32 cellular contexts compared by ENCODE assay signal in the genomic region with DNA sequence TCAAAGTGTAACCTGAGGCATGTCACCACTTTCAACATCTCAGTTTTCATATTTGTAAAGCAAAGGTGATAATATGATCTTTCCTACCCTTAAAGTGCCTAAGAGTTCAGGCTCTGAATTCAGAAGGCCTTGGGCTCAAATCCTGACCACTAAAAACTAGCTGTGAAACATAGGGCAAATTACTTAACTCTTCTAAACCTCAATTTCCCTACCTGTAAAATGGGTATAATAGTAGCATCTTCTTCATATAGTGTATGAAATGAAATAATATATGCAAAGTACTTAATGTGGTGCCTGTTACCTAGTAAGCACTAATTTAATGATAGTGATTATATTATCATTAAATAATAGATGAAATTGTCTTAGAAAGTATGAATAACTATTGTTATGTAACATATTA. TPM values are rescaled to one million over a fixed set of nuclear protein-coding genes. Genes with fewer than 3 reads are reported as not detected.
DNase-seq lines count a peak whose midpoint lies in the region; ATAC-seq, FAIRE-seq and TF ChIP-seq lines count a peak whose summit lies in the region.
"Had no signal": no experiment of that assay in that cellular context is flagged by ENCODE, and none has a peak within 500 bp of the region (broad histone marks: within the 10 kb centered on the region; RNA-seq: fewer than 3 reads in every experiment).

No MANE protein-coding gene starts in this region.

- in situ Hi-C loops in HepG2 (cut with HindIII; ENCODE audit: extremely low pct_ligation_motif_present, low pct_unique_long_range_greater_than_20kb) (no loop called here), K562 (cut with MboI) (no loop called here)

- TF ChIP-seq CTCF in HepG2 (CRISPR knock-in tag; IDR thresholded peaks at IDR 0.05) (no peak), right lobe of liver (IDR thresholded peaks at IDR 0.05) (no peak), A549 (IDR thresholded peaks at IDR 0.05) (no peak), K562 (IDR thresholded peaks at IDR 0.05 in 2 of 3, conservative IDR thresholded peaks at IDR 0.05 in 1 of 3; ENCODE audit: insufficient read depth in 2 of 3, low read depth in 1 of 3, low read length in 3 of 3) (no peak)

- BruUV-seq in HepG2 (replicated peaks; lab: Mats Ljungman, UMichigan) (no TSS peak), K562 (replicated peaks; lab: Mats Ljungman, UMichigan) (no TSS peak)

- H3K9ac ChIP-seq in HepG2 (ENCODE audit: insufficient read depth, low read depth, low read length) = no peak overlapping the region
- H3K9ac ChIP-seq in K562 (ENCODE audit: insufficient read depth in 1 of 2, low read depth in 2 of 2, low read length in 2 of 2) = no peak overlapping the region
- H3K9ac ChIP-seq: BLaER1; BLaER1 treated with 17β-estradiol and CSF1 and Interleukin-3, amounts not matched to agents 10 nM and 100 nM had no signal

- H4K20me1 ChIP-seq in HepG2 (ENCODE audit: insufficient read depth, low read length) = no peaks in the 10 kb centered on the region
- H4K20me1 ChIP-seq in K562 (replicated peaks; ENCODE audit: control insufficient read depth, insufficient read depth, low read length) = no peaks in the 10 kb centered on the region
- H4K20me1 ChIP-seq: BLaER1; BLaER1 treated with 17β-estradiol and CSF1 and Interleukin-3, amounts not matched to agents 10 nM and 100 nM had no signal

- H3K4me2 ChIP-seq in HepG2 (ENCODE audit: low read depth, low read length) (no peak overlapping the region), A549 (no peak overlapping the region), K562 (ENCODE audit: insufficient read depth, low read length) (no peak overlapping the region)
- H3K4me2 ChIP-seq: BLaER1; BLaER1 treated with 17β-estradiol and CSF1 and Interleukin-3, amounts not matched to agents 10 nM and 100 nM had no signal

- H3K36me3 ChIP-seq in HepG2 (replicated peaks in 1 of 2; ENCODE audit: control insufficient read depth in 1 of 2, insufficient read depth in 2 of 2, low read length in 2 of 2) = no peaks in the 10 kb centered on the region
- H3K36me3 ChIP-seq in right lobe of liver = no peaks in the 10 kb centered on the region
- H3K36me3 ChIP-seq in K562 (ENCODE audit: control insufficient read depth, insufficient read depth, low read length) = no peaks in the 10 kb centered on the region
- H3K36me3 ChIP-seq: BE2C; BLaER1; BLaER1 treated with 17β-estradiol and CSF1 and Interleukin-3, amounts not matched to agents 10 nM and 100 nM had no signal

- H3K4me3 ChIP-seq in HepG2 (replicated peaks in 1 of 3; ENCODE audit: insufficient read depth in 1 of 3, low read depth in 2 of 3, low read length in 3 of 3) (no peak overlapping the region), right lobe of liver (no peak overlapping the region), A549 (no peak overlapping the region), K562 (no peak overlapping the region)
- H3K4me3 ChIP-seq: BLaER1; BLaER1 treated with 17β-estradiol and CSF1 and Interleukin-3, amounts not matched to agents 10 nM and 100 nM had no signal

- DNase-seq in HepG2 (ENCODE audit: low spot score) (no peak), right lobe of liver (no peak), A549 (ENCODE audit: low read depth in 1 of 2, low spot score in 1 of 2) (no peak), K562 (ENCODE audit: extremely low read depth in 1 of 4, low spot score in 3 of 4) (no peak)
- DNase-seq: 8988T; ACHN; AML-193; BE2C; C1 segment of cervical spinal cord; Caco-2; Calu3; CD4-positive, alpha-beta memory T cell; CD4-positive, alpha-beta T cell; CD4-positive, CD25-positive, alpha-beta regulatory T cell; CD8-positive, alpha-beta memory T cell; CD8-positive, alpha-beta T cell; COR-L47; DMS 273 treated with DMSO at 0.1 percent for 48 hours; DMS153; DMS53; DMS79; DMS79 treated with DMSO at 0.1 percent for 48 hours; DND-41; EL had no signal

- H2AFZ ChIP-seq in HepG2 (ENCODE audit: low read length) = no peak overlapping the region
- H2AFZ ChIP-seq in K562 (ENCODE audit: low read depth, low read length) = no peak overlapping the region

- intact Hi-C loops in HepG2 (cut with micrococcal nuclease; ENCODE audit: unreplicated experiment) (no loop called here), right lobe of liver (cut with DNase I) (no loop called here), K562 (cut with micrococcal nuclease) (no loop called here)

- H3K27me3 ChIP-seq in HepG2 (ENCODE audit: control insufficient read depth in 1 of 2, insufficient read depth in 2 of 2, low read length in 2 of 2) = no peaks in the 10 kb centered on the region
- H3K27me3 ChIP-seq in right lobe of liver = no peaks in the 10 kb centered on the region
- no peaks in the 10 kb centered on the region for H3K27me3 ChIP-seq in K562 (ENCODE audit: control insufficient read depth in 2 of 2, insufficient read depth in 2 of 2, low read length in 2 of 2)
- H3K27me3 ChIP-seq: BE2C; BLaER1; BLaER1 treated with 17β-estradiol and CSF1 and Interleukin-3, amounts not matched to agents 10 nM and 100 nM had no signal

- no peaks in the 10 kb centered on the region for H3K9me1 ChIP-seq in K562 (ENCODE audit: control insufficient read depth, insufficient read depth, low read length)

- H3K79me2 ChIP-seq in HepG2 (ENCODE audit: insufficient read depth, low read length) (no peaks in the 10 kb centered on the region), K562 (ENCODE audit: control insufficient read depth, insufficient read depth, low read length) (no peaks in the 10 kb centered on the region)

- TF ChIP-seq POLR2A in HepG2 (IDR thresholded peaks at IDR 0.05; ENCODE audit: insufficient read depth in 1 of 2, low read depth in 2 of 2, low read length in 2 of 2) (no peak), right lobe of liver (IDR thresholded peaks at IDR 0.05) (no peak), A549 (IDR thresholded peaks at IDR 0.05; ENCODE audit: low read length) (no peak), K562 (conservative IDR thresholded peaks at IDR 0.05) (no peak)

- CTCF ChIA-PET in HepG2 (lab: Yijun Ruan, JAX; ENCODE audit: low intra/inter-chr PET ratio, low total read pairs) = no interaction called here
- CTCF ChIA-PET in A549 (lab: Yijun Ruan, JAX) = no interaction called here
- CTCF ChIA-PET in K562 (lab: Yijun Ruan, JAX; ENCODE audit: low intra/inter-chr PET ratio) = no interaction called here

- H3K27ac ChIP-seq in HepG2 (ENCODE audit: extremely low read length, insufficient read depth, low read length) (no peak overlapping the region), right lobe of liver (no peak overlapping the region), A549 (no peak overlapping the region), K562 (ENCODE audit: extremely low read depth, low read depth, low read length) (no peak overlapping the region)
- H3K27ac ChIP-seq: 22Rv1; BLaER1; BLaER1 treated with 17β-estradiol and CSF1 and Interleukin-3, amounts not matched to agents 10 nM and 100 nM; C4-2B had no signal

- H3K4me1 ChIP-seq in HepG2 (ENCODE audit: insufficient read depth, low read length) = no peaks in the 10 kb centered on the region
- H3K4me1 ChIP-seq in right lobe of liver = no peaks in the 10 kb centered on the region
- H3K4me1 ChIP-seq in A549 = no peaks in the 10 kb centered on the region
- peaks cover 0 to 9% of the 10 kb centered on the region in 2 experiments; a peak in 3 of 5 replicates for H3K4me1 ChIP-seq in K562 (replicated peaks in 1 of 2; ENCODE audit: control insufficient read depth in 2 of 2, insufficient read depth in 2 of 2, low read length in 2 of 2)
- H3K4me1 ChIP-seq: BE2C; BLaER1; BLaER1 treated with 17β-estradiol and CSF1 and Interleukin-3, amounts not matched to agents 10 nM and 100 nM; Caco-2 had no signal

- H3K9me3 ChIP-seq in HepG2 (ENCODE audit: low read length) (no peaks in the 10 kb centered on the region), right lobe of liver (no peaks in the 10 kb centered on the region), A549 (no peaks in the 10 kb centered on the region), K562 (replicated peaks; ENCODE audit: control insufficient read depth, insufficient read depth, low read depth, low read length) (no peaks in the 10 kb centered on the region)
- H3K9me3 ChIP-seq: BE2C; BLaER1; BLaER1 treated with 17β-estradiol and CSF1 and Interleukin-3, amounts not matched to agents 10 nM and 100 nM; Caco-2 had no signal

- TF ChIP-seq RAD21 in HepG2 (CRISPR knock-in tag; IDR thresholded peaks at IDR 0.05) (no peak), A549 (conservative IDR thresholded peaks at IDR 0.05 in 1 of 2, IDR thresholded peaks at IDR 0.05 in 1 of 2) (no peak), K562 (CRISPR knock-in tag; conservative IDR thresholded peaks at IDR 0.05 in 1 of 2, IDR thresholded peaks at IDR 0.05 in 1 of 2) (no peak)

- ATAC-seq in HepG2 = no peak
- ATAC-seq in right lobe of liver = no peak
- no peak for ATAC-seq in A549
- ATAC-seq in K562 = no peak
- ATAC-seq in GM21526 (IDR thresholded peaks at IDR 0.05; ENCODE audit: low FRiP score, unreplicated experiment) = no peak
- ATAC-seq in GM18520 (IDR thresholded peaks at IDR 0.05; ENCODE audit: unreplicated experiment) = no peak
- ATAC-seq: CD8-positive, alpha-beta T cell had no signal

- POLR2A ChIA-PET in HepG2 (lab: Yijun Ruan, JAX) (no interaction called here), A549 (lab: Yijun Ruan, JAX) (no interaction called here), K562 (lab: Yijun Ruan, JAX) (no interaction called here)

- TF ChIP-seq EP300 in HepG2 (IDR thresholded peaks at IDR 0.05; ENCODE audit: low read depth in 2 of 2, low read length in 2 of 2) = no peak
- TF ChIP-seq EP300 in HepG2 (CRISPR knock-in tag; IDR thresholded peaks at IDR 0.05; ENCODE audit: borderline replicate concordance) = no peak
- TF ChIP-seq EP300 in A549 (IDR thresholded peaks at IDR 0.05) = no peak
- TF ChIP-seq EP300 in K562 (IDR thresholded peaks at IDR 0.05; ENCODE audit: low read length) = no peak

- no peak for FAIRE-seq in HepG2 (lab: Jason Lieb, UNC)
- FAIRE-seq in A549 (lab: Jason Lieb, UNC) = no peak
- no peak for FAIRE-seq in K562 (lab: Jason Lieb, UNC)
- FAIRE-seq: A204.1, D721Med had no signal

RNA-seq across cellular contexts. Expression of gene WDR44, which starts 7.0 kb away (rescaled TPM):
- total RNA-seq in HepG2 (2016; rRNA removed; fragmentation: Illumina TruSeq; extraction: Trizol) (3.3 and 4.3 TPM in 2 replicates), right lobe of liver (10 to 100 TPM in 2 of 6 experiments, 1 to 10 TPM in 4; 6.2 to 11.6 (median 8.0) TPM), K562 (2014; rRNA removed) (12.5 and 14.6 TPM in 2 replicates), K562 (2014; rRNA removed; fragmentation: Illumina TruSeq; extraction: Trizol) (16.6 and 20.9 TPM in 2 replicates), K562 (2015; rRNA removed; fragmentation: Illumina TruSeq; extraction: Trizol) (16.3 and 16.6 TPM in 2 replicates), K562 (2021) (14.5 and 15.5 TPM in 2 replicates)
- 6.1 and 7.5 TPM in 2 replicates for total RNA-seq in HepG2 (2016; cell fraction: cytosol; rRNA removed; fragmentation: Illumina TruSeq; extraction: Trizol; ENCODE audit: low read depth)
- 3.1 and 3.9 TPM in 2 replicates for total RNA-seq in HepG2 (2016; cell fraction: insoluble cytoplasmic fraction; rRNA removed; fragmentation: Illumina TruSeq; extraction: Trizol)
- total RNA-seq in HepG2 (2016; cell fraction: membrane; rRNA removed; fragmentation: Illumina TruSeq; extraction: Trizol) = 4.5 and 5.2 TPM in 2 replicates
- 6.4 and 6.7 TPM in 2 replicates for total RNA-seq in HepG2 (2016; cell fraction: nucleus; rRNA removed; fragmentation: Illumina TruSeq; extraction: Trizol)
- polyA plus RNA-seq in HepG2 (2011; rRNA removed) (2.2 TPM in 2 replicates), A549 (2011; rRNA removed) (15.7 and 22.1 TPM in 2 replicates), A549 (2017; fragmentation: RNase III; extraction: RNeasy Plus Mini Kit Qiagen cat#74134 plus additional on column Dnase treatment) (9.9 to 10.2 TPM (median 10.2 TPM) in 3 replicates), K562 (2011; rRNA removed) (14.9 and 18.5 TPM in 2 replicates), K562 (2014; fragmentation: Illumina TruSeq; extraction: Trizol) (17.3 and 20.0 TPM in 2 replicates), K562 (2014; fragmentation: Nextera tagmentation; extraction: Ambion mirVana) (1 to 10 TPM; 5.6 to 5.9 TPM), K562 (2014; rRNA removed) (12.0 and 12.8 TPM in 2 replicates)
- 0.97 and 1.8 TPM in 2 replicates for polyA plus RNA-seq in HepG2 (2011; cell fraction: cytosol; rRNA removed)
- 2.5 and 2.9 TPM in 2 replicates for polyA plus RNA-seq in HepG2 (2011; cell fraction: nucleus; rRNA removed)
- polyA plus RNA-seq in HepG2 (2012) = 2.2 and 2.8 TPM in 2 replicates
- 0.23 and 0.28 TPM in 2 replicates for polyA plus RNA-seq in HepG2 (2016; cell fraction: cytosol; fragmentation: Illumina TruSeq; extraction: Trizol; ENCODE audit: low read depth)
- polyA plus RNA-seq in HepG2 (2016; cell fraction: insoluble cytoplasmic fraction; fragmentation: Illumina TruSeq; extraction: Trizol; ENCODE audit: low read depth) = 2.2 TPM in 2 replicates
- polyA plus RNA-seq in HepG2 (2016; cell fraction: membrane; fragmentation: Illumina TruSeq; extraction: Trizol; ENCODE audit: low read depth) = 0.23 and 0.24 TPM in 2 replicates
- 4.9 TPM in 2 replicates for polyA plus RNA-seq in HepG2 (2016; cell fraction: nucleus; fragmentation: Illumina TruSeq; extraction: Trizol; ENCODE audit: insufficient read depth, low read depth)
- polyA minus RNA-seq in HepG2 (2011; rRNA and poly(A)+ RNA removed; ENCODE audit: low replicate concordance) = 3.7 and 16.9 TPM in 2 replicates
- polyA minus RNA-seq in HepG2 (2011; cell fraction: cytosol; rRNA and poly(A)+ RNA removed) = 4.7 and 5.4 TPM in 2 replicates
- 11.5 and 16.5 TPM in 2 replicates for polyA minus RNA-seq in HepG2 (2011; cell fraction: nucleus; rRNA and poly(A)+ RNA removed)
- polyA plus RNA-seq in A549 (2012; cell fraction: cytosol; rRNA removed) = 3.1 and 3.3 TPM in 2 replicates
- polyA plus RNA-seq in A549 (2012; cell fraction: nucleus; rRNA removed) = 4.9 and 5.4 TPM in 2 replicates
- polyA minus RNA-seq in A549 (2011; rRNA and poly(A)+ RNA removed) = 7.3 and 9.5 TPM in 2 replicates
- total RNA-seq in K562 (2011; cell fraction: chromatin; rRNA removed; ENCODE audit: low replicate concordance) = 14.4 and 48.8 TPM in 2 replicates
- total RNA-seq in K562 (2011; cell fraction: nucleolus; rRNA removed) = 8.8 and 11.2 TPM in 2 replicates
- 12.4 and 16.3 TPM in 2 replicates for total RNA-seq in K562 (2011; cell fraction: nucleoplasm; rRNA removed)
- polyA plus RNA-seq in K562 (2011; cell fraction: cytosol; rRNA removed) = 5.3 and 5.9 TPM in 2 replicates
- 10.2 and 11.1 TPM in 2 replicates for polyA plus RNA-seq in K562 (2011; cell fraction: nucleus; rRNA removed)
- polyA plus RNA-seq in K562 (2012) = 8.7 and 10.0 TPM in 2 replicates
- polyA minus RNA-seq in K562 (2011; rRNA and poly(A)+ RNA removed) = 30.8 and 32.8 TPM in 2 replicates
- polyA minus RNA-seq in K562 (2011; cell fraction: cytosol; rRNA and poly(A)+ RNA removed) = 8.8 and 10.7 TPM in 2 replicates
- polyA minus RNA-seq in K562 (2011; cell fraction: nucleus; rRNA and poly(A)+ RNA removed) = 14.5 and 22.1 TPM in 2 replicates

Comparison
In these comparisons a context has a peak if more than half of its experiments do, and no peak if none do; other contexts are left out.
1. Of the 241 proteins assayed by ChIP-seq in both HepG2 and K562: peak only in HepG2: none; only in K562: ADNP and KDM1A; in both: none; in neither: 239.